Comparison of ENCODE assay signal across 17 cellular contexts in the genomic region with DNA sequence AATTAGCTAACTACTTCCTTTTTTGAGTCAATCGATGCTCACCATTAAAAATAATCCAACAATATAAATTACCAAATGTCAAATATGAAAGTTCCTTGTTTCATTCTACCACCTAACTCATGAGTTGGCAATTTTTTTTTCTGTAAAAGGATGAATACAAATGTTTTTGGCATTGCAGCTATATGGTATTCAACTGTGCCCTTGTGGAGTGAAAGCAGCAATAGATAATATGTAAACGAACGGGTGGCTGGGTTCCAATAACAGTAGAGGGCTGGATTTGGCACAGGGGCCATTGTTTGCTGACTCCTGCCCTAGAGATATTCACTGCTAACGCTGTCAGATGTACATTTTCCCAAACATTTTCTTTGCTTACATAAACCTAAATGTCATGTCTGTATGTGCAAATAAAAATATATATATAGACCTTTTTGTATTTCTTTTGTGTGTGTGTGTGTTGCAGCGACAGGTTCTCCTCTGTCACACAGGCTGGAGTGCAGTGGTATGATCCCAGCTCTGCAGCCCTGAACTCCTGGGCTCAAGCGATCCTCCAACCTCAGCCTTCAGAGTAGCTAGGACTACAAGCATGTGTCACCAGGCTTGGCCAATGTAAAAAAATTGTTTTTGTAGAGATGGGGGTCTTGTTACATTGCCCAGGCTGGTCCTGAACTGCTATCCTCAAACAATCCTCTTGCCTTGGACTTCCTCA.
"Had no signal": no experiment of that assay in that cellular context is flagged by ENCODE, and none has a peak within 500 bp of the region (broad histone marks: within the 10 kb centered on the region; RNA-seq: fewer than 3 reads in every experiment).

No MANE protein-coding gene starts in this region.

- FAIRE-seq: keratinocyte had no signal

- H3K9me3 Mint-ChIP-seq: activated T-helper 17 cell treated with anti-CD3 and anti-CD28 coated beads, Interleukin-2, amount 50 U/mL, for 72 hours; dendritic cell treated with granulocyte-macrophage colony-stimulating factor and Interleukin-4, amounts not matched to agents 40 ng/mL and 50 ng/mL, for 4 days had no signal

- H3K27ac ChIP-seq: breast epithelium, left ventricle myocardium inferior, ovary, thyroid gland had no signal

- H3K27me3 Mint-ChIP-seq: activated T-helper 17 cell treated with anti-CD3 and anti-CD28 coated beads, Interleukin-2, amount 50 U/mL, for 72 hours; dendritic cell treated with granulocyte-macrophage colony-stimulating factor and Interleukin-4, amounts not matched to agents 40 ng/mL and 50 ng/mL, for 4 days; naive B cell had no signal

- H3K27me3 ChIP-seq: breast epithelium, ovary, thyroid gland had no signal

- ATAC-seq: activated T-helper 17 cell treated with anti-CD3 and anti-CD28 coated beads, Interleukin-2, amount 50 U/mL, for 72 hours had no signal

- H3K4me1 ChIP-seq: breast epithelium, thyroid gland had no signal

- H3K27ac Mint-ChIP-seq: activated T-helper 17 cell treated with anti-CD3 and anti-CD28 coated beads, Interleukin-2, amount 50 U/mL, for 72 hours; dendritic cell treated with granulocyte-macrophage colony-stimulating factor and Interleukin-4, amounts not matched to agents 40 ng/mL and 50 ng/mL, for 4 days had no signal

- H3K9me3 ChIP-seq: breast epithelium, left ventricle myocardium inferior, ovary, thyroid gland had no signal

- H3K4me3 Mint-ChIP-seq: activated T-helper 17 cell treated with anti-CD3 and anti-CD28 coated beads, Interleukin-2, amount 50 U/mL, for 72 hours; dendritic cell treated with granulocyte-macrophage colony-stimulating factor and Interleukin-4, amounts not matched to agents 40 ng/mL and 50 ng/mL, for 4 days; naive B cell had no signal

- DNase-seq: activated CD4-positive, alpha-beta T cell treated with anti-CD3 and anti-CD28 coated beads, Interleukin-2, amount 50 U/mL, for 4 hours; activated CD4-positive, CD25-positive, alpha-beta regulatory T cell treated with anti-CD3 and anti-CD28 coated beads, Interleukin-2, amount 50 U/mL, for 72 hours; activated naive CD4-positive, alpha-beta T cell treated with Interleukin-2 at 50 U/mL for 16 hours; aorta; effector memory CD4-positive, alpha-beta T cell; foreskin fibroblast; hippocampal formation; left ventricle myocardium inferior; naive B cell; ovary; stimulated activated CD4-positive, alpha-beta T cell treated with anti-CD3 and anti-CD28 coated beads, Interleukin-12 subunit alpha, Interleukin-12 subunit beta, amount 100 ng/mL, for 4 hours; stimulated activated CD4-positive, alpha-beta T cell treated with anti-CD3 and anti-CD28 coated beads, Interleukin-2, amount 100 ng/mL, for 24 hours; thyroid gland had no signal

- H3K4me1 Mint-ChIP-seq: activated T-helper 17 cell treated with anti-CD3 and anti-CD28 coated beads, Interleukin-2, amount 50 U/mL, for 72 hours; naive B cell had no signal
